Comparison of ENCODE assay signal across 1 cellular context in genomic region chr6:392441-393390, GRCh38.
A peak's percentile ranks its signal among the peaks of the same experiment; 100 is the strongest.
TF ChIP-seq lines count a peak whose summit lies in the region.

No MANE protein-coding gene starts in this region.

TF ChIP-seq in WTC11, 78 proteins besides CTCF, POLR2A, EP300 and RAD21 (continued from another document and continues in another):
- TF ChIP-seq IRF1 (CRISPR knock-in tag; IDR thresholded peaks at IDR 0.05) = 0 out of 2 replicates have a peak, but pooled peaks have one; percentile 81
- TF ChIP-seq KAT7 (CRISPR knock-in tag; IDR thresholded peaks at IDR 0.05; ENCODE audit: borderline replicate concordance) = no peak
- TF ChIP-seq FOXJ3 (CRISPR knock-in tag; IDR thresholded peaks at IDR 0.05; ENCODE audit: borderline replicate concordance) = no peak
- no peak for TF ChIP-seq ZNF416 (CRISPR knock-in tag; IDR thresholded peaks at IDR 0.05)
- TF ChIP-seq ZNF219 (CRISPR knock-in tag; IDR thresholded peaks at IDR 0.05; ENCODE audit: borderline replicate concordance) = peak; percentile 81; the same call in 1 of the 2 replicates
- no peak for TF ChIP-seq SP1 (CRISPR knock-in tag; conservative IDR thresholded peaks at IDR 0.05)
- no peak for TF ChIP-seq NFE2L1 (CRISPR knock-in tag; IDR thresholded peaks at IDR 0.05)
- no peak for TF ChIP-seq PREB (CRISPR knock-in tag; IDR thresholded peaks at IDR 0.05; ENCODE audit: borderline replicate concordance)
- TF ChIP-seq ZNF425 (CRISPR knock-in tag; conservative IDR thresholded peaks at IDR 0.05) = no peak
- TF ChIP-seq TCF7 (CRISPR knock-in tag; IDR thresholded peaks at IDR 0.05; ENCODE audit: low read depth) = no peak; the same call in 1 of the 2 replicates
- TF ChIP-seq EMX1 (CRISPR knock-in tag; IDR thresholded peaks at IDR 0.05) = no peak
- TF ChIP-seq ZNF232 (CRISPR knock-in tag; IDR thresholded peaks at IDR 0.05) = no peak
- TF ChIP-seq OVOL2 (CRISPR knock-in tag; IDR thresholded peaks at IDR 0.05; ENCODE audit: borderline replicate concordance) = no peak
- TF ChIP-seq ESRRA (CRISPR knock-in tag; IDR thresholded peaks at IDR 0.05; ENCODE audit: borderline replicate concordance) = peak; percentile 13
- TF ChIP-seq TEAD4 (CRISPR knock-in tag; IDR thresholded peaks at IDR 0.05) = peak; percentile 62; the same call in 1 of the 2 replicates
- no peak for TF ChIP-seq ZNF121 (CRISPR knock-in tag; IDR thresholded peaks at IDR 0.05)
- peak; percentile 68; the same call in 1 of the 2 replicates for TF ChIP-seq TEAD1 (CRISPR knock-in tag; IDR thresholded peaks at IDR 0.05)
- TF ChIP-seq FOXK1 (CRISPR knock-in tag; IDR thresholded peaks at IDR 0.05) = no peak; the same call in 1 of the 2 replicates
- TF ChIP-seq RELA (CRISPR knock-in tag; IDR thresholded peaks at IDR 0.05; ENCODE audit: borderline replicate concordance) = no peak; the same call in 1 of the 2 replicates
- TF ChIP-seq ZNF532 (CRISPR knock-in tag; IDR thresholded peaks at IDR 0.05; ENCODE audit: borderline replicate concordance) = no peak
- TF ChIP-seq ZNF138 (CRISPR knock-in tag; conservative IDR thresholded peaks at IDR 0.05) = no peak
- no peak for TF ChIP-seq PRDM15 (CRISPR knock-in tag; IDR thresholded peaks at IDR 0.05)
- peak; percentile 80; the same call in 1 of the 2 replicates for TF ChIP-seq ARID4B (CRISPR knock-in tag; IDR thresholded peaks at IDR 0.05; ENCODE audit: borderline replicate concordance)
- TF ChIP-seq CDX4 (CRISPR knock-in tag; IDR thresholded peaks at IDR 0.05; ENCODE audit: borderline replicate concordance) = no peak
- TF ChIP-seq MXD4 (CRISPR knock-in tag; IDR thresholded peaks at IDR 0.05; ENCODE audit: borderline replicate concordance) = no peak
- no peak for TF ChIP-seq ZNF512 (CRISPR knock-in tag; IDR thresholded peaks at IDR 0.05; ENCODE audit: borderline replicate concordance)
- no peak for TF ChIP-seq MLX (CRISPR knock-in tag; IDR thresholded peaks at IDR 0.05)
- no peak for TF ChIP-seq USF2 (CRISPR knock-in tag; IDR thresholded peaks at IDR 0.05)
- no peak for TF ChIP-seq JAZF1 (CRISPR knock-in tag; IDR thresholded peaks at IDR 0.05)
- peak; percentile 46; the same call in 1 of the 2 replicates for TF ChIP-seq USF1 (CRISPR knock-in tag; IDR thresholded peaks at IDR 0.05)
- TF ChIP-seq CREM (CRISPR knock-in tag; IDR thresholded peaks at IDR 0.05) = 0 out of 2 replicates have a peak, but pooled peaks have one; percentile 18
- TF ChIP-seq ZNF317 (CRISPR knock-in tag; IDR thresholded peaks at IDR 0.05; ENCODE audit: borderline replicate concordance, low read depth) = peak; percentile 64
